14 cellular contexts compared by ENCODE assay signal in the genomic region with DNA sequence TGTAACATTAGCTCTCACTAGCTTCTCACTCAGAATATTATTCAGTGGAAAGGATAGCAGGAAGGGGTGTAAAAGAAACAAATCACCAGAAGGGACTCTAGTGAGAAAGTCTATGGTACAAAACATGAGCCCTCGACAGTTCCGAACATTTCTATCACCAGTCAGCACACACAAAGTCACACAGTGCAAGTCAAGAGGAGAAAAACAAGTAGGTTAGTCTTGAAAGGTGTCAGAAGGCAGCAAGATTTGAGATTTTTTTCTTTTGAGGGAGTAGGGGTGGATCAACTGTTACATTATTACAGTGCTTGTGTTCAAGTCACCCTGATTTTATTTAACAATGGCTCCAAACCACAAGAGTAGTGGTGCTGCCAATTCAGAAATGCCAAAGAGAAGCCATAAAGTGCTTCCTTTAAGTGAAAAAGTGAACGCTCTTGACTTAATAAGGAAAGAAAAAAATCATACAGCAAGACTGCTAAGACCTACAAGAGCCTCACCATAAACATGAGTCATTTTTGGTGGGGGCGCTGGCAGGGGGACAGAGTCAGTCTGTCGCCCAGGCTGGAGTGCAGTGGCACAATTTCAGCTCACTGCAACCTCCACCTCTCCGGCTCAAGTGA.
"Had no signal": no experiment of that assay in that cellular context is flagged by ENCODE, and none has a peak within 500 bp of the region (broad histone marks: within the 10 kb centered on the region; RNA-seq: fewer than 3 reads in every experiment).

No MANE protein-coding gene starts in this region.

- H3K4me1 Mint-ChIP-seq: neural crest cell had no signal

- H3K27ac ChIP-seq: body of pancreas, SJSA1, transverse colon, WERI-Rb-1 had no signal

- H3K9me3 Mint-ChIP-seq: neural crest cell had no signal

- H3K27ac Mint-ChIP-seq: activated CD4-positive, alpha-beta T cell treated with anti-CD3 and anti-CD28 coated beads for 36 hours had no signal

- H3K4me1 ChIP-seq: body of pancreas, transverse colon had no signal

- H3K27me3 ChIP-seq: body of pancreas, heart left ventricle, left lung, SJSA1, transverse colon had no signal

- DNase-seq: activated CD4-positive, alpha-beta T cell treated with anti-CD3 and anti-CD28 coated beads for 36 hours; activated CD8-positive, alpha-beta memory T cell treated with anti-CD3 and anti-CD28 coated beads for 24 hours; activated effector memory CD4-positive, alpha-beta T cell treated with anti-CD3 and anti-CD28 coated beads, Interleukin-2, amount 50 U/mL, for 16 hours; activated T-cell treated with anti-CD3 and anti-CD28 coated beads for 4 hours; body of pancreas; heart left ventricle; islet precursor cell; left lung; right cardiac atrium; SW 1271; transverse colon; WERI-Rb-1 had no signal

- H3K27me3 Mint-ChIP-seq: activated CD4-positive, alpha-beta T cell treated with anti-CD3 and anti-CD28 coated beads for 36 hours had no signal

- H3K4me3 Mint-ChIP-seq: activated CD4-positive, alpha-beta T cell treated with anti-CD3 and anti-CD28 coated beads for 36 hours; neural crest cell had no signal

- ATAC-seq: activated CD4-positive, alpha-beta T cell treated with anti-CD3 and anti-CD28 coated beads for 36 hours; body of pancreas; heart left ventricle; left lung; right cardiac atrium had no signal
